Comparison of ENCODE assay signal across 26 cellular contexts in genomic region chrX:147890766-147891165, GRCh38.
"Had no signal": no experiment of that assay in that cellular context is flagged by ENCODE, and none has a peak within 500 bp of the region (broad histone marks: within the 10 kb centered on the region; RNA-seq: fewer than 3 reads in every experiment).

No MANE protein-coding gene starts in this region.

- H3K4me1 ChIP-seq: adrenal gland, breast epithelium had no signal

- H3K4me1 Mint-ChIP-seq: WTC11 had no signal

- ATAC-seq: activated T-cell treated with anti-CD3 and anti-CD28 coated beads, Interleukin-2, amount 50 U/mL, for 4 hours; PC-3; WTC11 had no signal

- H3K27ac ChIP-seq: adrenal gland, breast epithelium had no signal

- DNase-seq: activated CD4-positive, alpha-beta memory T cell treated with anti-CD3 and anti-CD28 coated beads for 36 hours; activated CD4-positive, alpha-beta T cell treated with anti-CD3 and anti-CD28 coated beads, Interleukin-2, amount 10 ng/mL, durations not matched to agents 7 days and 5 days; activated CD4-positive, CD25-positive, alpha-beta regulatory T cell treated with anti-CD3 and anti-CD28 coated beads, Interleukin-2, amount 50 U/mL, for 72 hours; activated CD8-positive, alpha-beta memory T cell treated with anti-CD3 and anti-CD28 coated beads for 24 hours; activated effector memory CD4-positive, alpha-beta T cell treated with anti-CD3 and anti-CD28 coated beads, Interleukin-2, amount 50 U/mL, for 16 hours; activated naive CD4-positive, alpha-beta T cell treated with Interleukin-2 at 50 U/mL for 16 hours; activated T-cell treated with anti-CD3 and anti-CD28 coated beads, Interleukin-2, amount 50 U/mL, for 4 hours; adrenal gland; anterior cingulate cortex; caudate nucleus; KG1; MG63; MV-4-11; NCI-H1105; NCI-H1436 treated with DMSO at 0.1 percent for 48 hours; NCI-H187; NCI-H2081; NCI-H446; NCI-H524; PC-3; SHP77 had no signal

- H3K27me3 ChIP-seq: adrenal gland, breast epithelium, MG63 had no signal

- H3K27me3 Mint-ChIP-seq: activated CD4-positive, alpha-beta memory T cell treated with anti-CD3 and anti-CD28 coated beads for 36 hours had no signal

- H3K36me3 ChIP-seq: adrenal gland, breast epithelium, MG63 had no signal

- H3K4me3 Mint-ChIP-seq: activated CD4-positive, alpha-beta memory T cell treated with anti-CD3 and anti-CD28 coated beads for 36 hours; activated CD4-positive, alpha-beta T cell treated with anti-CD3 and anti-CD28 coated beads, Interleukin-2, amount 10 ng/mL, durations not matched to agents 7 days and 5 days; activated naive CD8-positive, alpha-beta T cell; activated T-cell treated with anti-CD3 and anti-CD28 coated beads, Interleukin-2, amount 50 U/mL, for 4 hours; IgD-negative memory B cell; T-helper 1 cell treated with Interleukin-12 subunit alpha and Interleukin-12 subunit beta and Interleukin-4 antibody, amounts not matched to agents 30 μg/mL and 1 μg/mL, for 36 hours; WTC11 had no signal

- H3K27ac Mint-ChIP-seq: activated CD4-positive, alpha-beta memory T cell treated with anti-CD3 and anti-CD28 coated beads for 36 hours; activated CD4-positive, alpha-beta T cell treated with anti-CD3 and anti-CD28 coated beads, Interleukin-2, amount 10 ng/mL, durations not matched to agents 7 days and 5 days; activated naive CD8-positive, alpha-beta T cell; IgD-negative memory B cell; T-helper 1 cell treated with Interleukin-12 subunit alpha and Interleukin-12 subunit beta and Interleukin-4 antibody, amounts not matched to agents 30 μg/mL and 1 μg/mL, for 36 hours; WTC11 had no signal

- H3K4me3 ChIP-seq: adrenal gland, breast epithelium, MG63 had no signal

- H3K9me3 Mint-ChIP-seq: activated CD4-positive, alpha-beta memory T cell treated with anti-CD3 and anti-CD28 coated beads for 36 hours; T-helper 1 cell treated with Interleukin-12 subunit alpha and Interleukin-12 subunit beta and Interleukin-4 antibody, amounts not matched to agents 30 μg/mL and 1 μg/mL, for 36 hours had no signal

- H3K36me3 Mint-ChIP-seq: activated CD4-positive, alpha-beta memory T cell treated with anti-CD3 and anti-CD28 coated beads for 36 hours; IgD-negative memory B cell had no signal
